In genomic region chr15:63915888-63916731, GRCh38 we compare ENCODE assay signal across 9 cellular contexts.
DNase-seq lines count a peak whose midpoint lies in the region; ATAC-seq, FAIRE-seq and TF ChIP-seq lines count a peak whose summit lies in the region.
"Had no signal": no experiment of that assay in that cellular context is flagged by ENCODE, and none has a peak within 500 bp of the region (broad histone marks: within the 10 kb centered on the region; RNA-seq: fewer than 3 reads in every experiment).

No MANE protein-coding gene starts in this region.

- no peak for DNase-seq in DND-41
- peak; percentile 87 to 93 for DNase-seq in NCI-H524 (lab: John Stamatoyannopoulos, UW)
- peak in 1 of 2 experiments; percentile 68 for DNase-seq in H1 (ENCODE audit: low read depth in 1 of 2, low spot score in 2 of 2)
- peak; percentile 86 for DNase-seq in osteoblast (ENCODE audit: insufficient read length, low spot score, missing footprints)
- DNase-seq in NK-92 (lab: John Stamatoyannopoulos, UW; ENCODE audit: unreplicated experiment): no peak
- no peak for DNase-seq in activated CD4-positive, CD25-positive, alpha-beta regulatory T cell treated with anti-CD3 and anti-CD28 coated beads, Interleukin-2, amount 50 U/mL, for 72 hours
- DNase-seq in PC-9: no peak

- TF ChIP-seq EP300 in H1 (IDR thresholded peaks at IDR 0.05; ENCODE audit: borderline replicate concordance in 1 of 2, low read depth in 2 of 2, low read length in 2 of 2): no peak

- no peak overlapping the region for H4K91ac ChIP-seq in H1 (replicated peaks; ENCODE audit: insufficient read length, low read length)

- POLR2A ChIA-PET in H1 (lab: Charles Lee; ENCODE audit: partially characterized antibody): interaction anchor here (1.8 kb wide), 1 partner anchor 11 kb away, joined by 5 read pairs; no protein-coding TSS in a partner anchor
- POLR2A ChIA-PET in PC-9 (lab: Charles Lee; ENCODE audit: unreplicated experiment): no interaction called here

- H3K79me2 ChIP-seq in DND-41 (ENCODE audit: insufficient read depth, low read length): no peaks in the 10 kb centered on the region
- H3K79me2 ChIP-seq in H1 (ENCODE audit: control insufficient read depth in 1 of 2, insufficient read depth in 2 of 2, low read length in 2 of 2): no peaks in the 10 kb centered on the region
- no peaks in the 10 kb centered on the region for H3K79me2 ChIP-seq in osteoblast (ENCODE audit: insufficient read depth, low read length)
- H3K79me2 ChIP-seq in PC-9 (ENCODE audit: low read depth): no peaks in the 10 kb centered on the region

- H3K4me1 ChIP-seq in DND-41 (ENCODE audit: insufficient read depth, low read length) (0 out of 2 replicates have a peak, but pooled peaks cover 8% of the 10 kb centered on the region), H1 (replicated peaks in 1 of 4; ENCODE audit: control insufficient read depth in 3 of 4, insufficient read depth in 4 of 4, low read length in 3 of 4) (peaks cover 0 to 18% (median 7%) of the 10 kb centered on the region in 4 experiments; a peak in 5 of 7 replicates), osteoblast (ENCODE audit: insufficient read depth, low read length) (peaks cover 8% of the 10 kb centered on the region), PC-9 (replicated peaks; ENCODE audit: insufficient read depth) (no peaks in the 10 kb centered on the region)
- H3K4me1 ChIP-seq: Peyer's patch had no signal

- CTCF ChIA-PET in H1 (lab: Charles Lee; ENCODE audit: partially characterized antibody): interaction anchor here (0.6 to 2.6 kb wide), 19 partner anchors 9 to 155 kb away, joined by 3 to 16 read pairs (median 3); no protein-coding TSS in a partner anchor
- CTCF ChIA-PET in PC-9 (lab: Charles Lee): interaction anchor here (0.6 kb wide), 1 partner anchor 887 kb away, joined by 4 read pairs; no protein-coding TSS in a partner anchor

- H3K23me2 ChIP-seq in H1 (ENCODE audit: low read depth, low read length): no peaks in the 10 kb centered on the region

- no peak overlapping the region for H3K9ac ChIP-seq in DND-41 (ENCODE audit: low read depth, low read length)
- no peak overlapping the region for H3K9ac ChIP-seq in H1 (replicated peaks in 1 of 4; ENCODE audit: extremely low read depth in 1 of 4, low read depth in 3 of 4, low read length in 3 of 4)

- H3K9me3 ChIP-seq in DND-41 (ENCODE audit: insufficient read depth, low read length, severe bottlenecking): no peaks in the 10 kb centered on the region
- no peaks in the 10 kb centered on the region for H3K9me3 ChIP-seq in H1 (ENCODE audit: insufficient read depth in 2 of 2, low read depth in 1 of 2, low read length in 1 of 2)
- H3K9me3 ChIP-seq in osteoblast (ENCODE audit: low read depth, low read length): no peaks in the 10 kb centered on the region
- no peaks in the 10 kb centered on the region for H3K9me3 ChIP-seq in PC-9 (ENCODE audit: insufficient read depth, low read depth)
- H3K9me3 ChIP-seq: Peyer's patch had no signal

- H2BK20ac ChIP-seq in H1 (ENCODE audit: low read length): no peak overlapping the region; the same call in 1 of the 2 replicates

- H2AFZ ChIP-seq in DND-41 (ENCODE audit: low read depth, low read length) (no peak overlapping the region), H1 (ENCODE audit: low read length) (peak overlapping the region; percentile 35; the same call in 1 of the 2 replicates), osteoblast (ENCODE audit: low read length) (no peak overlapping the region), PC-9 (no peak overlapping the region)

- FAIRE-seq in H1 (lab: Jason Lieb, UNC): no peak

- H3K27ac ChIP-seq in DND-41 (ENCODE audit: low read length) (no peak overlapping the region), H1 (ENCODE audit: low read depth, low read length) (no peak overlapping the region), osteoblast (ENCODE audit: low read depth, low read length) (no peak overlapping the region), PC-9 (no peak overlapping the region)

- H3K4ac ChIP-seq in H1 (replicated peaks; ENCODE audit: insufficient read length, low read depth, low read length): no peak overlapping the region

- H3K56ac ChIP-seq in H1 (replicated peaks; ENCODE audit: insufficient read length, low read depth, low read length): no peak overlapping the region

- no peak overlapping the region; the same call in 1 of the 2 replicates for H2BK5ac ChIP-seq in H1 (ENCODE audit: low read depth, low read length)

- 64% methylated on average over 8 of the region's 9 CpGs; no CpG with 5 or more reads in 1 of the 2 experiments for WGBS in H1 (ENCODE audit: extremely low coverage in 1 of 2, insufficient coverage in 1 of 2, insufficient read length in 1 of 2, insufficient replicate concordance in 2 of 2, low coverage in 1 of 2, low lambda C conversion rate in 2 of 2, missing lambda C conversion rate in 1 of 2), 2 experiments

- H2BK120ac ChIP-seq in H1 (replicated peaks; ENCODE audit: low read depth, low read length): no peak overlapping the region

- H4K20me1 ChIP-seq in DND-41 (ENCODE audit: insufficient read depth, low read length) (no peaks in the 10 kb centered on the region), H1 (replicated peaks in 1 of 2; ENCODE audit: control insufficient read depth in 1 of 2, insufficient read depth in 2 of 2, low read length in 2 of 2) (no peaks in the 10 kb centered on the region), osteoblast (ENCODE audit: insufficient read depth, low read length) (no peaks in the 10 kb centered on the region), PC-9 (ENCODE audit: insufficient read depth) (no peaks in the 10 kb centered on the region)

- peak overlapping the region; percentile 13; the same call in 1 of the 2 replicates for H3K18ac ChIP-seq in H1 (ENCODE audit: extremely low read depth, low read length)

- H3K14ac ChIP-seq in H1 (ENCODE audit: insufficient read length): no peak overlapping the region

- TF ChIP-seq RAD21 in H1 (IDR thresholded peaks at IDR 0.05 in 1 of 2, conservative IDR thresholded peaks at IDR 0.05 in 1 of 2; ENCODE audit: low read depth in 2 of 2, low read length in 2 of 2): peak in 1 of 2 experiments; percentile 42; a peak in 1 of 4 replicates

- no peak overlapping the region for H2AK5ac ChIP-seq in H1 (ENCODE audit: low read depth, low read length)

- TF ChIP-seq CTCF in DND-41 (IDR thresholded peaks at IDR 0.05; ENCODE audit: borderline replicate concordance, extremely low read depth, low read length, poor library complexity, severe bottlenecking) (peak; percentile 20), H1 (IDR thresholded peaks at IDR 0.05; ENCODE audit: control extremely low read depth in 1 of 3, insufficient read depth in 1 of 3, low read depth in 1 of 3, low read length in 3 of 3) (peak; percentile 27 to 53 (median 51); a peak in 3 of 4 replicates), osteoblast (IDR thresholded peaks at IDR 0.05; ENCODE audit: extremely low read depth, low read depth, low read length) (peak; percentile 56), PC-9 (conservative IDR thresholded peaks at IDR 0.05) (no peak; the same call in 1 of the 2 replicates)

- intact Hi-C loops in PC-9 (cut with micrococcal nuclease; ENCODE audit: unreplicated experiment): no loop called here

- no peak overlapping the region for H3K23ac ChIP-seq in H1 (ENCODE audit: insufficient read length)

- H3K9me2 ChIP-seq in PC-9 (ENCODE audit: insufficient read depth): no peaks in the 10 kb centered on the region

- H2BK15ac ChIP-seq in H1 (ENCODE audit: low read length): no peak overlapping the region

- H3K4me2 ChIP-seq in DND-41 (ENCODE audit: insufficient read depth, low read length) (no peak overlapping the region), H1 (ENCODE audit: insufficient read depth in 1 of 2, low read depth in 2 of 2, low read length in 2 of 2) (0 out of 4 replicates have a peak overlapping the region, but pooled peaks of 1 of the 2 experiments have one; percentile 14), osteoblast (ENCODE audit: insufficient read depth, low read length) (peak overlapping the region; percentile 9), PC-9 (no peak overlapping the region)

- TF ChIP-seq POLR2A in H1 (IDR thresholded peaks at IDR 0.05; ENCODE audit: control extremely low read depth in 1 of 2, low read depth in 2 of 2, low read length in 2 of 2): no peak

- H3K27me3 ChIP-seq in DND-41 (ENCODE audit: insufficient read depth, low read length, poor library complexity) (peaks cover 6% of the 10 kb centered on the region), H1 (replicated peaks in 1 of 4; ENCODE audit: control insufficient read depth in 3 of 4, extremely low read depth in 1 of 4, insufficient read depth in 3 of 4, low read length in 3 of 4) (no peaks in the 10 kb centered on the region), osteoblast (ENCODE audit: insufficient read depth, low read length) (no peaks in the 10 kb centered on the region), PC-9 (ENCODE audit: insufficient read depth, low read depth) (no peaks in the 10 kb centered on the region)
- H3K27me3 ChIP-seq: Peyer's patch had no signal

- H4K8ac ChIP-seq in H1 (ENCODE audit: extremely low read depth, insufficient read depth, low read length): no peak overlapping the region; the same call in 1 of the 2 replicates

- H3K4me3 ChIP-seq in DND-41 (ENCODE audit: low read depth in 1 of 2, low read length in 2 of 2): no peak overlapping the region
- no peak overlapping the region for H3K4me3 ChIP-seq in H1 (ENCODE audit: extremely low read depth in 1 of 4, insufficient read depth in 2 of 4, low read depth in 3 of 4, low read length in 4 of 4)
- no peak overlapping the region for H3K4me3 ChIP-seq in osteoblast (ENCODE audit: insufficient read depth, low read length)
- H3K4me3 ChIP-seq in PC-9: no peak overlapping the region
- H3K4me3 ChIP-seq: Peyer's patch had no signal

- H3K79me1 ChIP-seq in H1 (ENCODE audit: low read depth, low read length): no peaks in the 10 kb centered on the region

- H2BK12ac ChIP-seq in H1 (ENCODE audit: low read depth, low read length): no peak overlapping the region

- no peaks in the 10 kb centered on the region for H3F3A ChIP-seq in PC-9 (ENCODE audit: insufficient read depth, low read depth)

- no peak for ATAC-seq in DND-41 (ENCODE audit: insufficient read depth, low read depth)
- ATAC-seq in HG03565 (IDR thresholded peaks at IDR 0.05; ENCODE audit: unreplicated experiment): no peak

- no peak overlapping the region for H4K5ac ChIP-seq in H1 (ENCODE audit: insufficient read length, low read depth, low read length)

- no TSS peak for BruUV-seq in PC-9 (replicated peaks; lab: Mats Ljungman, UMichigan)

- H3K36me3 ChIP-seq in DND-41 (ENCODE audit: insufficient read depth, low read length): no peaks in the 10 kb centered on the region
- no peaks in the 10 kb centered on the region for H3K36me3 ChIP-seq in H1 (ENCODE audit: control insufficient read depth in 2 of 4, insufficient read depth in 4 of 4, low read length in 3 of 4)
- no peaks in the 10 kb centered on the region for H3K36me3 ChIP-seq in osteoblast (ENCODE audit: insufficient read depth, low read length)
- H3K36me3 ChIP-seq in PC-9 (ENCODE audit: low read depth): no peaks in the 10 kb centered on the region
- H3K36me3 ChIP-seq: Peyer's patch had no signal

TF ChIP-seq in H1, 55 proteins besides CTCF, POLR2A, EP300 and RAD21 (continues in another document):
- TF ChIP-seq TAF7 (optimal IDR thresholded peaks at IDR 0.05; ENCODE audit: borderline replicate concordance, low read depth, low read length) (no peak), GTF2F1 (IDR thresholded peaks at IDR 0.05; ENCODE audit: borderline replicate concordance, low read depth, low read length) (no peak), BACH1 (IDR thresholded peaks at IDR 0.05; ENCODE audit: low read length) (no peak), RXRA (IDR thresholded peaks at IDR 0.05; ENCODE audit: insufficient read depth, low read depth, low read length) (no peak)

Comparison
In these comparisons a context has a peak if more than half of its experiments do, and no peak if none do; other contexts are left out.
1. DNase-seq: peak in NCI-H524 (2 of 2) and osteoblast (single experiment); none in DND-41 (single experiment), NK-92 (single experiment), activated CD4-positive, CD25-positive, alpha-beta regulatory T cell treated with anti-CD3 and anti-CD28 coated beads, Interleukin-2, amount 50 U/mL, for 72 hours (single experiment) and PC-9 (0 of 2).